ENCODE assay signal across 8 cellular contexts in genomic region chr12:98373019-98373554, GRCh38.
A peak's percentile ranks its signal among the peaks of the same experiment; 100 is the strongest.
DNase-seq lines count a peak whose midpoint lies in the region; ATAC-seq and TF ChIP-seq lines count a peak whose summit lies in the region.

No MANE protein-coding gene starts in this region.

- no peaks in the 10 kb centered on the region for H3K9me3 ChIP-seq in PC-9 (ENCODE audit: insufficient read depth, low read depth)
- H3K9me3 ChIP-seq in prostate gland: no peaks in the 10 kb centered on the region

- no peaks in the 10 kb centered on the region for H3F3A ChIP-seq in PC-9 (ENCODE audit: insufficient read depth, low read depth)

- H3K4me3 Mint-ChIP-seq in immature natural killer cell: no peak overlapping the region

- H3K9me2 ChIP-seq in PC-9 (ENCODE audit: insufficient read depth): no peaks in the 10 kb centered on the region

- TF ChIP-seq CTCF in GM12874 (IDR thresholded peaks at IDR 0.05; ENCODE audit: insufficient read depth, low read depth, low read length) (peak; percentile 50), PC-9 (conservative IDR thresholded peaks at IDR 0.05) (peak; percentile 73), epithelial cell of proximal tubule (conservative IDR thresholded peaks at IDR 0.05; ENCODE audit: low read depth, low read length) (peak; percentile 68), prostate gland (IDR thresholded peaks at IDR 0.05) (peak in 3 of 4 experiments; percentile 36 to 65 (median 63))

- H3K4me1 Mint-ChIP-seq in immature natural killer cell: peaks cover 5 to 17% of the 10 kb centered on the region in 2 donors

- no TSS peak for BruUV-seq in PC-9 (replicated peaks; lab: Mats Ljungman, UMichigan)

- no peak overlapping the region for H3K27ac Mint-ChIP-seq in immature natural killer cell

- no peaks in the 10 kb centered on the region for H4K20me1 ChIP-seq in PC-9 (ENCODE audit: insufficient read depth)

- H3K36me3 ChIP-seq in PC-9 (ENCODE audit: low read depth) (no peaks in the 10 kb centered on the region), prostate gland (no peaks in the 10 kb centered on the region)

- H3K27ac ChIP-seq in PC-9 (no peak overlapping the region), prostate gland (no peak overlapping the region)

- POLR2A ChIA-PET in PC-9 (lab: Charles Lee; ENCODE audit: unreplicated experiment): no interaction called here

- no peak overlapping the region for H3K4me2 ChIP-seq in PC-9

- peaks cover 5 to 23% (median 5%) of the 10 kb centered on the region in 3 donors for H3K27me3 Mint-ChIP-seq in immature natural killer cell (ENCODE audit: low read depth in 3 of 3)

- no peak for ATAC-seq in GM21737 (IDR thresholded peaks at IDR 0.05; ENCODE audit: unreplicated experiment)

- intact Hi-C loops in PC-9 (cut with micrococcal nuclease; ENCODE audit: unreplicated experiment): loop anchor here (1.0 kb wide), 1 partner anchor 1795 kb away; no protein-coding TSS in a partner anchor
- intact Hi-C loops in prostate gland (cut with DNase I): no loop called here

- no peak overlapping the region for H2AFZ ChIP-seq in PC-9

- DNase-seq in A172 (ENCODE audit: low spot score) (peak; percentile 45), M059J (ENCODE audit: low read depth) (peak; percentile 49), PC-9 (no peak), epithelial cell of proximal tubule (ENCODE audit: low read depth) (no peak), prostate gland (ENCODE audit: low spot score) (no peak), immature natural killer cell (no peak)

- H3K36me3 Mint-ChIP-seq in immature natural killer cell: no peaks in the 10 kb centered on the region

- WGBS in prostate gland: 65% methylated on average over 2 of the region's 2 CpGs

- no peaks in the 10 kb centered on the region for H3K4me1 ChIP-seq in PC-9 (replicated peaks; ENCODE audit: insufficient read depth)
- H3K4me1 ChIP-seq in prostate gland (replicated peaks): no peaks in the 10 kb centered on the region

- H3K79me2 ChIP-seq in PC-9 (ENCODE audit: low read depth): no peaks in the 10 kb centered on the region

- H3K4me3 ChIP-seq in PC-9: no peak overlapping the region
- H3K4me3 ChIP-seq in epithelial cell of proximal tubule (ENCODE audit: low read depth, low read length): no peak overlapping the region
- no peak overlapping the region for H3K4me3 ChIP-seq in prostate gland

- H3K27me3 ChIP-seq in PC-9 (ENCODE audit: insufficient read depth, low read depth) (peaks cover 62% of the 10 kb centered on the region), prostate gland (replicated peaks; ENCODE audit: insufficient read depth) (peaks cover 4% of the 10 kb centered on the region)

- no peaks in the 10 kb centered on the region for H3K9me3 Mint-ChIP-seq in immature natural killer cell

- no peak for TF ChIP-seq POLR2A in prostate gland (IDR thresholded peaks at IDR 0.05)

- CTCF ChIA-PET in PC-9 (lab: Charles Lee): no interaction called here

Comparison
In these comparisons a context has a peak if more than half of its experiments do, and no peak if none do; other contexts are left out.
1. DNase-seq: peak in A172 (single experiment) and M059J (single experiment); none in PC-9 (0 of 2), epithelial cell of proximal tubule (single experiment), prostate gland (single experiment) and immature natural killer cell (0 of 3).
2. Peak in every context shown above with its lines, with median percentiles within 50 percentile points of each other: CTCF ChIP-seq.